ENCODE assay signal across 26 cellular contexts in genomic region chr2:155431004-155431507, GRCh38.
DNase-seq lines count a peak whose midpoint lies in the region; FAIRE-seq and TF ChIP-seq lines count a peak whose summit lies in the region.
"Had no signal": no experiment of that assay in that cellular context is flagged by ENCODE, and none has a peak within 500 bp of the region (broad histone marks: within the 10 kb centered on the region; RNA-seq: fewer than 3 reads in every experiment).

No MANE protein-coding gene starts in this region.

- H3K27ac ChIP-seq in SJCRH30: no peak overlapping the region
- no peak overlapping the region for H3K27ac ChIP-seq in spleen
- H3K27ac ChIP-seq: BLaER1 had no signal

- H3K9me3 ChIP-seq in SJCRH30 (replicated peaks) (no peaks in the 10 kb centered on the region), spleen (peaks cover 0 to 4% (median 0%) of the 10 kb centered on the region in 8 donors)
- H3K9me3 ChIP-seq: BE2C, BLaER1 had no signal

- no peaks in the 10 kb centered on the region for H3K36me3 ChIP-seq in SJCRH30
- no peaks in the 10 kb centered on the region for H3K36me3 ChIP-seq in spleen
- H3K36me3 ChIP-seq: BE2C, BLaER1 had no signal

- H3K4me1 ChIP-seq in SJCRH30 (no peaks in the 10 kb centered on the region), spleen (no peaks in the 10 kb centered on the region)
- H3K4me1 ChIP-seq: BE2C, BLaER1 had no signal

- no peak for TF ChIP-seq CTCF in spleen (IDR thresholded peaks at IDR 0.05 in 8 of 11, conservative IDR thresholded peaks at IDR 0.05 in 3 of 11)

- intact Hi-C loops in spleen (cut with DNase I; ENCODE audit: low total_unique reads): no loop called here
- intact Hi-C loops in posterior vena cava (cut with DNase I): no loop called here

- no peaks in the 10 kb centered on the region for H3K27me3 ChIP-seq in SJCRH30
- no peaks in the 10 kb centered on the region for H3K27me3 ChIP-seq in spleen (replicated peaks in 1 of 7)
- H3K27me3 ChIP-seq: BE2C, BLaER1 had no signal

- DNase-seq in SJCRH30 (peak; percentile 27 to 34), spleen (peak; percentile 36), NCI-H1930 (lab: John Stamatoyannopoulos, UW) (no peak), posterior vena cava (ENCODE audit: low spot score) (no peak), NCI-H2081 (lab: John Stamatoyannopoulos, UW) (no peak)
- DNase-seq: 8988T; ACHN; BE2C; C1 segment of cervical spinal cord; CD4-positive, alpha-beta memory T cell; CD4-positive, CD25-positive, alpha-beta regulatory T cell; CD8-positive, alpha-beta memory T cell; COR-L47; DMS 273 treated with DMSO at 0.1 percent for 48 hours; DMS153; DMS53; DMS79; DND-41; EL; GDM1 had no signal

- 89 to 98% (median 89%) methylated on average over 9 of the region's 9 CpGs for WGBS in spleen, 5 donors

- no peak overlapping the region for H3K4me3 ChIP-seq in SJCRH30
- H3K4me3 ChIP-seq in spleen: no peak overlapping the region
- H3K4me3 ChIP-seq: BLaER1, GM12878 had no signal

- TF ChIP-seq POLR2A in spleen (IDR thresholded peaks at IDR 0.05): no peak

- peak; percentile 29 for FAIRE-seq in endometrium (lab: Jason Lieb, UNC)
- FAIRE-seq: A204.1, GM12878, GM12892, GM18507 had no signal

Comparison
In these comparisons a context has a peak if more than half of its experiments do, and no peak if none do; other contexts are left out.
1. DNase-seq: peak in SJCRH30 (2 of 2) and spleen (single experiment); none in NCI-H1930 (0 of 2), posterior vena cava (single experiment) and NCI-H2081 (0 of 2).